11 cellular contexts compared by ENCODE assay signal in genomic region chr14:89418976-89419375, GRCh38. TPM values are rescaled to one million over a fixed set of nuclear protein-coding genes. Genes with fewer than 3 reads are reported as not detected.
A peak's percentile ranks its signal among the peaks of the same experiment; 100 is the strongest.
DNase-seq lines count a peak whose midpoint lies in the region; ATAC-seq and TF ChIP-seq lines count a peak whose summit lies in the region.
"Had no signal": no experiment of that assay in that cellular context is flagged by ENCODE, and none has a peak within 500 bp of the region (broad histone marks: within the 10 kb centered on the region; RNA-seq: fewer than 3 reads in every experiment).

No MANE protein-coding gene starts in this region.

- CTCF ChIA-PET in activated CD8-positive, alpha-beta T cell treated with anti-CD3 and anti-CD28 coated beads, Interleukin-2, amount 10 ng/mL, durations not matched to agents 7 days and 5 days (lab: Charles Lee) = interaction anchor here (0.8 to 1.9 kb wide), 6 partner anchors 19 to 349 kb away, joined by 3 to 6 read pairs (median 4); no protein-coding TSS in a partner anchor
- CTCF ChIA-PET in naive thymus-derived CD4-positive, alpha-beta T cell (lab: Charles Lee) = interaction anchor here (1.0 kb wide), 1 partner anchor 348 kb away, joined by 4 read pairs; no protein-coding TSS in a partner anchor

- H3K27ac ChIP-seq in left ventricle myocardium inferior (replicated peaks) (peak overlapping the region; percentile 97), uterus (peak overlapping the region; percentile 90 to 92)
- H3K27ac ChIP-seq in naive thymus-derived CD4-positive, alpha-beta T cell (ENCODE audit: low read depth, low read length) = peak overlapping the region; percentile 11

- H3K4me1 ChIP-seq in left ventricle myocardium inferior (peaks cover 69% of the 10 kb centered on the region), uterus (peaks cover 3 to 4% of the 10 kb centered on the region in 2 donors)
- H3K4me1 ChIP-seq in naive thymus-derived CD4-positive, alpha-beta T cell (ENCODE audit: control insufficient read depth in 2 of 2, insufficient read depth in 2 of 2, low read length in 2 of 2) = peaks cover 20% of the 10 kb centered on the region in 2 donors

- TF ChIP-seq CTCF in left ventricle myocardium inferior (IDR thresholded peaks at IDR 0.05; ENCODE audit: borderline replicate concordance) = no peak
- TF ChIP-seq CTCF in uterus (IDR thresholded peaks at IDR 0.05) = no peak

- H3K4me3 ChIP-seq in left ventricle myocardium inferior (peak overlapping the region; percentile 83), uterus (no peak overlapping the region)
- H3K4me3 ChIP-seq in naive thymus-derived CD4-positive, alpha-beta T cell (ENCODE audit: low read length) = no peak overlapping the region
- H3K4me3 ChIP-seq: ovary had no signal

- ATAC-seq in left cardiac atrium (no peak), HG03520 (IDR thresholded peaks at IDR 0.05; ENCODE audit: unreplicated experiment) (no peak), GM18861 (IDR thresholded peaks at IDR 0.05; ENCODE audit: unreplicated experiment) (no peak)
- ATAC-seq in activated CD8-positive, alpha-beta T cell treated with anti-CD3 and anti-CD28 coated beads, Interleukin-2, amount 10 ng/mL, durations not matched to agents 7 days and 5 days = no peak
- no peak for ATAC-seq in naive thymus-derived CD4-positive, alpha-beta T cell

- intact Hi-C loops in left ventricle myocardium inferior (cut with micrococcal nuclease) = no loop called here
- intact Hi-C loops in left cardiac atrium (cut with DNase I) = loop anchor here in 1 of 2 donors (5.0 to 10.0 kb wide), 4 partner anchors 114 to 374 kb away; no protein-coding TSS in a partner anchor
- intact Hi-C loops in naive thymus-derived CD4-positive, alpha-beta T cell (cut with micrococcal nuclease) = loop anchor here (1.0 to 10.0 kb wide), 17 partner anchors 11 to 963 kb away; partner anchors contain the start of genes EFCAB11 (in 1 of the 2), EML5 (in 1 of the 2) and PTPN21 (in 1 of the 2)
- intact Hi-C loops in uterus (cut with DNase I; ENCODE audit: low total_unique reads) = loop anchor here (10.0 kb wide), 1 partner anchor 114 kb away; no protein-coding TSS in a partner anchor

- peak overlapping the region; percentile 86 for H3K4me3 Mint-ChIP-seq in activated CD8-positive, alpha-beta T cell treated with anti-CD3 and anti-CD28 coated beads, Interleukin-2, amount 10 ng/mL, durations not matched to agents 7 days and 5 days
- H3K4me3 Mint-ChIP-seq in naive thymus-derived CD4-positive, alpha-beta T cell = peak overlapping the region in 8 of 10 donors; percentile 14 to 92 (median 64)

- DNase-seq in left ventricle myocardium inferior (no peak), left cardiac atrium (no peak), uterus (no peak), A172 (ENCODE audit: low spot score) (no peak)
- peak; percentile 43 for DNase-seq in activated CD8-positive, alpha-beta T cell treated with anti-CD3 and anti-CD28 coated beads, Interleukin-2, amount 10 ng/mL, durations not matched to agents 7 days and 5 days
- no peak for DNase-seq in naive thymus-derived CD4-positive, alpha-beta T cell
- DNase-seq: NCI-H1092 treated with DMSO at 0.1 percent for 48 hours; ovary; stimulated activated CD4-positive, alpha-beta T cell treated with anti-CD3 and anti-CD28 coated beads, Interleukin-4, amount 100 ng/mL, for 1 hour had no signal

- H3K27ac Mint-ChIP-seq in activated CD8-positive, alpha-beta T cell treated with anti-CD3 and anti-CD28 coated beads, Interleukin-2, amount 10 ng/mL, durations not matched to agents 7 days and 5 days = peak overlapping the region; percentile 95
- H3K27ac Mint-ChIP-seq in naive thymus-derived CD4-positive, alpha-beta T cell = peak overlapping the region in 8 of 9 donors; percentile 51 to 96 (median 84)

- H3K27me3 Mint-ChIP-seq in activated CD8-positive, alpha-beta T cell treated with anti-CD3 and anti-CD28 coated beads, Interleukin-2, amount 10 ng/mL, durations not matched to agents 7 days and 5 days (ENCODE audit: low read depth) = no peaks in the 10 kb centered on the region
- H3K27me3 Mint-ChIP-seq in naive thymus-derived CD4-positive, alpha-beta T cell = peaks cover 0 to 2% (median 0%) of the 10 kb centered on the region in 5 donors

- H3K36me3 Mint-ChIP-seq in activated CD8-positive, alpha-beta T cell treated with anti-CD3 and anti-CD28 coated beads, Interleukin-2, amount 10 ng/mL, durations not matched to agents 7 days and 5 days (ENCODE audit: low read depth) = peaks cover 18% of the 10 kb centered on the region
- peaks cover 0 to 5% (median 4%) of the 10 kb centered on the region in 5 donors for H3K36me3 Mint-ChIP-seq in naive thymus-derived CD4-positive, alpha-beta T cell

- H3K36me3 ChIP-seq in left ventricle myocardium inferior = no peaks in the 10 kb centered on the region
- H3K36me3 ChIP-seq in naive thymus-derived CD4-positive, alpha-beta T cell (ENCODE audit: control insufficient read depth in 2 of 3, insufficient read depth in 3 of 3, low read length in 3 of 3) = peaks cover 0 to 6% (median 0%) of the 10 kb centered on the region in 3 experiments
- H3K36me3 ChIP-seq in uterus = no peaks in the 10 kb centered on the region
- H3K36me3 ChIP-seq: ovary had no signal

- H3K4me1 Mint-ChIP-seq in activated CD8-positive, alpha-beta T cell treated with anti-CD3 and anti-CD28 coated beads, Interleukin-2, amount 10 ng/mL, durations not matched to agents 7 days and 5 days (ENCODE audit: low read depth) = peaks cover 62% of the 10 kb centered on the region
- peaks cover 43 to 71% (median 67%) of the 10 kb centered on the region in 7 donors for H3K4me1 Mint-ChIP-seq in naive thymus-derived CD4-positive, alpha-beta T cell

- H3K9me3 Mint-ChIP-seq in activated CD8-positive, alpha-beta T cell treated with anti-CD3 and anti-CD28 coated beads, Interleukin-2, amount 10 ng/mL, durations not matched to agents 7 days and 5 days (ENCODE audit: insufficient read depth) = no peaks in the 10 kb centered on the region
- H3K9me3 Mint-ChIP-seq in naive thymus-derived CD4-positive, alpha-beta T cell = peaks cover 0 to 1% (median 0%) of the 10 kb centered on the region in 11 donors

- POLR2A ChIA-PET in activated CD8-positive, alpha-beta T cell treated with anti-CD3 and anti-CD28 coated beads, Interleukin-2, amount 10 ng/mL, durations not matched to agents 7 days and 5 days (lab: Charles Lee) = interaction anchor here (1.2 to 1.8 kb wide), 2 partner anchors 11 to 114 kb away, joined by 6 to 11 read pairs; no protein-coding TSS in a partner anchor
- POLR2A ChIA-PET in naive thymus-derived CD4-positive, alpha-beta T cell (lab: Charles Lee) = interaction anchor here (0.7 to 2.1 kb wide), 3 partner anchors 9 to 245 kb away, joined by 3 to 6 read pairs (median 3); no protein-coding TSS in a partner anchor

- H3K27me3 ChIP-seq in left ventricle myocardium inferior (ENCODE audit: low read depth) (no peaks in the 10 kb centered on the region), uterus (no peaks in the 10 kb centered on the region)
- H3K27me3 ChIP-seq in naive thymus-derived CD4-positive, alpha-beta T cell (ENCODE audit: control insufficient read depth in 2 of 2, insufficient read depth in 2 of 2, low read length in 2 of 2) = no peaks in the 10 kb centered on the region
- H3K27me3 ChIP-seq: ovary had no signal

- no peak for TF ChIP-seq POLR2A in uterus (IDR thresholded peaks at IDR 0.05)

- H3K9me3 ChIP-seq in left ventricle myocardium inferior (replicated peaks) (no peaks in the 10 kb centered on the region), uterus (no peaks in the 10 kb centered on the region)
- no peaks in the 10 kb centered on the region for H3K9me3 ChIP-seq in naive thymus-derived CD4-positive, alpha-beta T cell (ENCODE audit: control insufficient read depth in 2 of 3, low read length in 3 of 3)
- H3K9me3 ChIP-seq: ovary had no signal

RNA-seq across cellular contexts. Expression of gene FOXN3, which starts 1.9 kb away (rescaled TPM):
- total RNA-seq in left ventricle myocardium inferior (120 TPM), left cardiac atrium (100 to 1,000 TPM; 115 to 119 TPM), uterus (100 to 1,000 TPM in 1 of 4 donors, 10 to 100 TPM in 3; 37.7 to 103 (median 74.9) TPM)
- total RNA-seq in activated CD8-positive, alpha-beta T cell treated with anti-CD3 and anti-CD28 coated beads, Interleukin-2, amount 10 ng/mL, durations not matched to agents 7 days and 5 days = 10 to 100 TPM; 70.3 to 72.7 TPM
- total RNA-seq in naive thymus-derived CD4-positive, alpha-beta T cell = 100 to 1,000 TPM; 103 to 192 (median 149) TPM
- 100 to 1,000 TPM; 120 to 156 TPM for polyA plus RNA-seq in naive thymus-derived CD4-positive, alpha-beta T cell
- 2.7 and 3.3 TPM in 2 replicates for total RNA-seq in A172 (2014; rRNA removed; shearing (Covaris generic))

Comparison
In these comparisons a context has a peak if more than half of its experiments do, and no peak if none do; other contexts are left out.
1. H3K27ac ChIP-seq: peak in every context shown above with its lines; median percentile 97 in left ventricle myocardium inferior; 91 in uterus; 11 in naive thymus-derived CD4-positive, alpha-beta T cell.